In the genomic region with DNA sequence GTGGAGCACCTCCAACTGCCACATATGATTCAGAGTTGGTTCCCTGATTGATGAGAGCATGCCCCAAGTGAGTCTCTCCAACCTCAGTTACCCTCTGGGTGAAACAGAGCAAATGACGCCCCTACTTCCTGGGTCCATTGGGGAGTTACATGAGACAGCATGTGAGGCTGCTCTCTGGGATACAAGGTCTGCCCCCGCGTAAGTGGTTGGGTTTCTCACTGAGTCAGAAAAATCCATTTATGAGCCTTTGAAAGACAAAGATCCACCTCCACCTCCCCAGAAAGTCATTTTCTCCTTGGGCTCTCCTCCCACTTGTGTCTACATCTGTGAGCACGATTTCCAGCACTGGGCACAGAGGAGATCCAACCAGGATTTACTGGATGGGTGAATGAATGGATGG, we compare ENCODE assay signal across 32 cellular contexts.
"Had no signal": no experiment of that assay in that cellular context is flagged by ENCODE, and none has a peak within 500 bp of the region (broad histone marks: within the 10 kb centered on the region; RNA-seq: fewer than 3 reads in every experiment).

No MANE protein-coding gene starts in this region.

- H3K27me3 Mint-ChIP-seq: activated naive CD4-positive, alpha-beta T cell treated with anti-CD3 and anti-CD28 coated beads, Interleukin-2, amount 10 ng/mL, durations not matched to agents 7 days and 5 days; activated naive CD4-positive, alpha-beta T cell treated with anti-CD3 and anti-CD28 coated beads, Interleukin-2, amount 50 U/mL, for 24 hours; activated naive CD8-positive, alpha-beta T cell; activated naive CD8-positive, alpha-beta T cell treated with anti-CD3 and anti-CD28 coated beads for 36 hours; activated naive CD8-positive, alpha-beta T cell treated with anti-CD3 and anti-CD28 coated beads, Interleukin-2, amount 10 ng/mL, durations not matched to agents 7 days and 5 days; activated naive CD8-positive, alpha-beta T cell treated with anti-CD3 and anti-CD28 coated beads, Interleukin-2, amount 50 U/mL, for 24 hours; brain; central memory CD8-positive, alpha-beta T cell had no signal

- H3K4me3 Mint-ChIP-seq: activated naive CD4-positive, alpha-beta T cell treated with anti-CD3 and anti-CD28 coated beads for 36 hours; activated naive CD4-positive, alpha-beta T cell treated with anti-CD3 and anti-CD28 coated beads, Interleukin-2, amount 10 ng/mL, durations not matched to agents 7 days and 5 days; activated naive CD4-positive, alpha-beta T cell treated with anti-CD3 and anti-CD28 coated beads, Interleukin-2, amount 50 U/mL, for 24 hours; activated naive CD8-positive, alpha-beta T cell; activated naive CD8-positive, alpha-beta T cell treated with anti-CD3 and anti-CD28 coated beads for 36 hours; activated naive CD8-positive, alpha-beta T cell treated with anti-CD3 and anti-CD28 coated beads, Interleukin-2, amount 10 ng/mL, durations not matched to agents 7 days and 5 days; activated naive CD8-positive, alpha-beta T cell treated with anti-CD3 and anti-CD28 coated beads, Interleukin-2, amount 50 U/mL, for 24 hours; activated T-cell treated with anti-CD3 and anti-CD28 coated beads, Interleukin-2, amount 50 U/mL, for 4 hours; activated T-cell treated with anti-CD3 and anti-CD28 coated beads, Interleukin-2, amount 50 U/mL, for 72 hours; activated T-helper 1 cell treated with anti-CD3 and anti-CD28 coated beads, Interleukin-12 subunit alpha, Interleukin-12 subunit beta, Interleukin-2, Interleukin-4 antibody, amounts not matched to agents 30 ng/mL and 10 ng/mL and 1 ng/mL, durations not matched to agents 14 hours and 24 hours and 36 hours; brain; central memory CD8-positive, alpha-beta T cell had no signal

- DNase-seq: activated effector memory CD4-positive, alpha-beta T cell treated with anti-CD3 and anti-CD28 coated beads, Interleukin-2, amount 50 U/mL, for 16 hours; activated effector memory CD4-positive, alpha-beta T cell treated with Interleukin-2 at 50 U/mL for 16 hours; activated gamma-delta T cell; activated gamma-delta T cell treated with Interleukin-2 at 50 U/mL for 16 hours; activated naive CD4-positive, alpha-beta T cell; activated naive CD4-positive, alpha-beta T cell treated with anti-CD3 and anti-CD28 coated beads for 36 hours; activated naive CD4-positive, alpha-beta T cell treated with anti-CD3 and anti-CD28 coated beads, Interleukin-2, amount 10 ng/mL, durations not matched to agents 7 days and 5 days; activated naive CD4-positive, alpha-beta T cell treated with anti-CD3 and anti-CD28 coated beads, Interleukin-2, amount 50 U/mL, for 16 hours; activated naive CD4-positive, alpha-beta T cell treated with Interleukin-2 at 50 U/mL for 16 hours; activated naive CD8-positive, alpha-beta T cell treated with anti-CD3 and anti-CD28 coated beads for 36 hours; activated naive CD8-positive, alpha-beta T cell treated with anti-CD3 and anti-CD28 coated beads, Interleukin-2, amount 10 ng/mL, durations not matched to agents 7 days and 5 days; activated naive CD8-positive, alpha-beta T cell treated with anti-CD3 and anti-CD28 coated beads, Interleukin-2, amount 50 U/mL, for 24 hours; activated T-cell treated with anti-CD3 and anti-CD28 coated beads, Interleukin-2, amount 50 U/mL, for 4 hours; activated T-cell treated with anti-CD3 and anti-CD28 coated beads, Interleukin-2, amount 50 U/mL, for 48 hours; activated T-cell treated with anti-CD3 and anti-CD28 coated beads, Interleukin-2, amount 50 U/mL, for 72 hours; adrenal gland; amniotic stem cell; amygdala; anterior cingulate cortex; aorta; body of pancreas; brain microvascular endothelial cell; central memory CD4-positive, alpha-beta T cell; cerebellar nuclear complex; colonic mucosa had no signal

- H3K27ac Mint-ChIP-seq: activated naive CD4-positive, alpha-beta T cell treated with anti-CD3 and anti-CD28 coated beads for 36 hours; activated naive CD4-positive, alpha-beta T cell treated with anti-CD3 and anti-CD28 coated beads, Interleukin-2, amount 10 ng/mL, durations not matched to agents 7 days and 5 days; activated naive CD4-positive, alpha-beta T cell treated with anti-CD3 and anti-CD28 coated beads, Interleukin-2, amount 50 U/mL, for 24 hours; activated naive CD4-positive, alpha-beta T cell treated with anti-CD3 and anti-CD28 coated beads, Interleukin-2, amount 50 U/mL, for 72 hours; activated naive CD8-positive, alpha-beta T cell; activated naive CD8-positive, alpha-beta T cell treated with anti-CD3 and anti-CD28 coated beads for 36 hours; activated naive CD8-positive, alpha-beta T cell treated with anti-CD3 and anti-CD28 coated beads, Interleukin-2, amount 10 ng/mL, durations not matched to agents 7 days and 5 days; activated naive CD8-positive, alpha-beta T cell treated with anti-CD3 and anti-CD28 coated beads, Interleukin-2, amount 50 U/mL, for 24 hours; activated T-cell treated with anti-CD3 and anti-CD28 coated beads, Interleukin-2, amount 50 U/mL, for 72 hours; activated T-helper 1 cell treated with anti-CD3 and anti-CD28 coated beads, Interleukin-12 subunit alpha, Interleukin-12 subunit beta, Interleukin-2, Interleukin-4 antibody, amounts not matched to agents 30 ng/mL and 10 ng/mL and 1 ng/mL, durations not matched to agents 14 hours and 24 hours and 36 hours; activated T-helper 2 cell treated with anti-CD3 and anti-CD28 coated beads, Interferon-gamma antibody, Interleukin-2, Interleukin-4, amounts not matched to agents 10 μg/mL and 5 μg/mL and 100 μg/mL, durations not matched to agents 14 hours and 24 hours and 36 hours; brain had no signal

- H3K4me1 Mint-ChIP-seq: activated naive CD4-positive, alpha-beta T cell treated with anti-CD3 and anti-CD28 coated beads, Interleukin-2, amount 10 ng/mL, durations not matched to agents 7 days and 5 days; activated naive CD4-positive, alpha-beta T cell treated with anti-CD3 and anti-CD28 coated beads, Interleukin-2, amount 50 U/mL, for 24 hours; activated naive CD8-positive, alpha-beta T cell treated with anti-CD3 and anti-CD28 coated beads for 36 hours; activated naive CD8-positive, alpha-beta T cell treated with anti-CD3 and anti-CD28 coated beads, Interleukin-2, amount 10 ng/mL, durations not matched to agents 7 days and 5 days; activated naive CD8-positive, alpha-beta T cell treated with anti-CD3 and anti-CD28 coated beads, Interleukin-2, amount 50 U/mL, for 24 hours; brain; central memory CD8-positive, alpha-beta T cell had no signal

- ATAC-seq: activated naive CD8-positive, alpha-beta T cell treated with anti-CD3 and anti-CD28 coated beads, Interleukin-2, amount 50 U/mL, for 24 hours; activated T-cell treated with anti-CD3 and anti-CD28 coated beads, Interleukin-2, amount 50 U/mL, for 4 hours; activated T-cell treated with anti-CD3 and anti-CD28 coated beads, Interleukin-2, amount 50 U/mL, for 72 hours; body of pancreas had no signal

- H3K9me3 Mint-ChIP-seq: activated naive CD4-positive, alpha-beta T cell treated with anti-CD3 and anti-CD28 coated beads, Interleukin-2, amount 50 U/mL, for 24 hours; central memory CD8-positive, alpha-beta T cell had no signal
